In genomic region chr6:11386726-11387125, GRCh38 we compare ENCODE assay signal across 23 cellular contexts.
DNase-seq lines count a peak whose midpoint lies in the region; ATAC-seq and TF ChIP-seq lines count a peak whose summit lies in the region.
"Had no signal": no experiment of that assay in that cellular context is flagged by ENCODE, and none has a peak within 500 bp of the region (broad histone marks: within the 10 kb centered on the region; RNA-seq: fewer than 3 reads in every experiment).

No MANE protein-coding gene starts in this region.

- CTCF ChIA-PET in activated naive CD4-positive, alpha-beta T cell treated with anti-CD3 and anti-CD28 coated beads for 36 hours (lab: Charles Lee), result no interaction called here
- CTCF ChIA-PET in activated CD4-positive, alpha-beta memory T cell treated with anti-CD3 and anti-CD28 coated beads, Interleukin-2, amount 10 ng/mL, durations not matched to agents 7 days and 5 days (lab: Charles Lee), result interaction anchor here (1.0 kb wide), 1 partner anchor 38 kb away, joined by 3 read pairs; no protein-coding TSS in a partner anchor

- TF ChIP-seq CTCF in BE2C (IDR thresholded peaks at IDR 0.05; ENCODE audit: low read depth, low read length) (no peak), endodermal cell (conservative IDR thresholded peaks at IDR 0.05) (no peak)

- no peak overlapping the region for H3K9ac ChIP-seq in endodermal cell (ENCODE audit: extremely low read depth, low read length, poor library complexity, severe bottlenecking)

- H3K36me3 ChIP-seq in MG63 (no peaks in the 10 kb centered on the region), BE2C (no peaks in the 10 kb centered on the region), endodermal cell (ENCODE audit: control insufficient read depth, insufficient read depth, low read length) (no peaks in the 10 kb centered on the region)
- H3K36me3 ChIP-seq: SJCRH30, uterus had no signal

- intact Hi-C loops in activated naive CD4-positive, alpha-beta T cell treated with anti-CD3 and anti-CD28 coated beads for 36 hours (cut with micrococcal nuclease), result no loop called here

- peaks cover 22% of the 10 kb centered on the region for H3K4me1 Mint-ChIP-seq in activated naive CD4-positive, alpha-beta T cell treated with anti-CD3 and anti-CD28 coated beads for 36 hours (ENCODE audit: low read depth)
- peaks cover 22 to 35% (median 23%) of the 10 kb centered on the region in 3 donors for H3K4me1 Mint-ChIP-seq in IgD-negative memory B cell
- peaks cover 41% of the 10 kb centered on the region for H3K4me1 Mint-ChIP-seq in activated CD4-positive, alpha-beta memory T cell treated with anti-CD3 and anti-CD28 coated beads, Interleukin-2, amount 10 ng/mL, durations not matched to agents 7 days and 5 days
- peaks cover 24 to 30% of the 10 kb centered on the region in 2 donors for H3K4me1 Mint-ChIP-seq in stimulated activated naive B cell treated with anti-CD40 and anti-IgM and Interleukin-4, amounts not matched to agents 10 μg/mL and 1 μg/mL and 100 μg/mL, for 72 hours
- H3K4me1 Mint-ChIP-seq in endodermal cell, result peaks cover 29% of the 10 kb centered on the region
- H3K4me1 Mint-ChIP-seq: neural crest cell had no signal

- H3K4me1 ChIP-seq in BE2C (no peaks in the 10 kb centered on the region), endodermal cell (ENCODE audit: control insufficient read depth, insufficient read depth, low read length) (peaks cover 6% of the 10 kb centered on the region)
- H3K4me1 ChIP-seq: SJCRH30, uterus had no signal

- no peaks in the 10 kb centered on the region for H3K9me3 ChIP-seq in MG63
- no peaks in the 10 kb centered on the region for H3K9me3 ChIP-seq in BE2C
- H3K9me3 ChIP-seq in endodermal cell (ENCODE audit: control insufficient read depth, low read length), result peaks cover 8% of the 10 kb centered on the region
- H3K9me3 ChIP-seq: SJCRH30, uterus had no signal

- H3K27me3 ChIP-seq in MG63 (no peaks in the 10 kb centered on the region), BE2C (no peaks in the 10 kb centered on the region), endodermal cell (ENCODE audit: control insufficient read depth, insufficient read depth, low read length, poor library complexity, severe bottlenecking) (no peaks in the 10 kb centered on the region)
- H3K27me3 ChIP-seq: SJCRH30, uterus had no signal

- H3K4me3 ChIP-seq in MG63 (no peak overlapping the region), BE2C (ENCODE audit: low read depth, low read length) (no peak overlapping the region), endodermal cell (ENCODE audit: low read length) (no peak overlapping the region)
- H3K4me3 ChIP-seq: K562, SJCRH30, uterus had no signal

- peak overlapping the region; percentile 28 for H3K4me3 Mint-ChIP-seq in activated naive CD4-positive, alpha-beta T cell treated with anti-CD3 and anti-CD28 coated beads for 36 hours
- H3K4me3 Mint-ChIP-seq in IgD-negative memory B cell (peak overlapping the region in 2 of 4 donors; percentile 41 to 58), endodermal cell (no peak overlapping the region)
- H3K4me3 Mint-ChIP-seq in activated CD4-positive, alpha-beta memory T cell treated with anti-CD3 and anti-CD28 coated beads, Interleukin-2, amount 10 ng/mL, durations not matched to agents 7 days and 5 days, result peak overlapping the region; percentile 39
- peak overlapping the region; percentile 19 to 59 for H3K4me3 Mint-ChIP-seq in stimulated activated naive B cell treated with anti-CD40 and anti-IgM and Interleukin-4, amounts not matched to agents 10 μg/mL and 1 μg/mL and 100 μg/mL, for 72 hours
- H3K4me3 Mint-ChIP-seq: brain, neural crest cell had no signal

- no peak overlapping the region for H3K27ac ChIP-seq in endodermal cell (ENCODE audit: low read depth, low read length)
- H3K27ac ChIP-seq: SJCRH30 had no signal

- H3K36me3 Mint-ChIP-seq in activated naive CD4-positive, alpha-beta T cell treated with anti-CD3 and anti-CD28 coated beads for 36 hours (ENCODE audit: low read depth), result no peaks in the 10 kb centered on the region
- H3K36me3 Mint-ChIP-seq in IgD-negative memory B cell (no peaks in the 10 kb centered on the region), endodermal cell (ENCODE audit: low read depth) (no peaks in the 10 kb centered on the region)
- H3K36me3 Mint-ChIP-seq in activated CD4-positive, alpha-beta memory T cell treated with anti-CD3 and anti-CD28 coated beads, Interleukin-2, amount 10 ng/mL, durations not matched to agents 7 days and 5 days (ENCODE audit: low read depth), result peaks cover 9% of the 10 kb centered on the region
- peaks cover 0 to under 1% of the 10 kb centered on the region in 2 donors for H3K36me3 Mint-ChIP-seq in stimulated activated naive B cell treated with anti-CD40 and anti-IgM and Interleukin-4, amounts not matched to agents 10 μg/mL and 1 μg/mL and 100 μg/mL, for 72 hours
- H3K36me3 Mint-ChIP-seq: brain had no signal

- no peaks in the 10 kb centered on the region for H3K27me3 Mint-ChIP-seq in activated naive CD4-positive, alpha-beta T cell treated with anti-CD3 and anti-CD28 coated beads for 36 hours (ENCODE audit: low read depth)
- no peaks in the 10 kb centered on the region for H3K27me3 Mint-ChIP-seq in IgD-negative memory B cell
- H3K27me3 Mint-ChIP-seq in activated CD4-positive, alpha-beta memory T cell treated with anti-CD3 and anti-CD28 coated beads, Interleukin-2, amount 10 ng/mL, durations not matched to agents 7 days and 5 days, result no peaks in the 10 kb centered on the region
- H3K27me3 Mint-ChIP-seq in stimulated activated naive B cell treated with anti-CD40 and anti-IgM and Interleukin-4, amounts not matched to agents 10 μg/mL and 1 μg/mL and 100 μg/mL, for 72 hours, result no peaks in the 10 kb centered on the region
- no peaks in the 10 kb centered on the region for H3K27me3 Mint-ChIP-seq in endodermal cell (ENCODE audit: insufficient read depth)
- H3K27me3 Mint-ChIP-seq: brain had no signal

- POLR2A ChIA-PET in activated CD4-positive, alpha-beta memory T cell treated with anti-CD3 and anti-CD28 coated beads, Interleukin-2, amount 10 ng/mL, durations not matched to agents 7 days and 5 days (lab: Charles Lee), result interaction anchor here (0.8 to 8.8 kb wide), 2 partner anchors 20 to 28 kb away, joined by 3 to 101 read pairs; no protein-coding TSS in a partner anchor

- ATAC-seq in stimulated activated naive B cell treated with anti-CD40 and anti-IgM and Interleukin-4, amounts not matched to agents 10 μg/mL and 1 μg/mL and 100 μg/mL, for 72 hours (replicated peaks), result no peak
- ATAC-seq: esophagus mucosa, K562, left ventricle myocardium superior, Panc1 had no signal

- H3K27ac Mint-ChIP-seq in activated naive CD4-positive, alpha-beta T cell treated with anti-CD3 and anti-CD28 coated beads for 36 hours, result no peak overlapping the region
- H3K27ac Mint-ChIP-seq in IgD-negative memory B cell, result peak overlapping the region in 2 of 3 donors; percentile 7 to 12
- peak overlapping the region; percentile 77 for H3K27ac Mint-ChIP-seq in activated CD4-positive, alpha-beta memory T cell treated with anti-CD3 and anti-CD28 coated beads, Interleukin-2, amount 10 ng/mL, durations not matched to agents 7 days and 5 days
- H3K27ac Mint-ChIP-seq in stimulated activated naive B cell treated with anti-CD40 and anti-IgM and Interleukin-4, amounts not matched to agents 10 μg/mL and 1 μg/mL and 100 μg/mL, for 72 hours, result peak overlapping the region; percentile 37
- no peak overlapping the region for H3K27ac Mint-ChIP-seq in endodermal cell
- H3K27ac Mint-ChIP-seq: brain had no signal

- no peaks in the 10 kb centered on the region for H3K9me3 Mint-ChIP-seq in activated naive CD4-positive, alpha-beta T cell treated with anti-CD3 and anti-CD28 coated beads for 36 hours
- H3K9me3 Mint-ChIP-seq in IgD-negative memory B cell (no peaks in the 10 kb centered on the region), endodermal cell (no peaks in the 10 kb centered on the region)
- peaks cover 4% of the 10 kb centered on the region for H3K9me3 Mint-ChIP-seq in activated CD4-positive, alpha-beta memory T cell treated with anti-CD3 and anti-CD28 coated beads, Interleukin-2, amount 10 ng/mL, durations not matched to agents 7 days and 5 days
- no peaks in the 10 kb centered on the region for H3K9me3 Mint-ChIP-seq in stimulated activated naive B cell treated with anti-CD40 and anti-IgM and Interleukin-4, amounts not matched to agents 10 μg/mL and 1 μg/mL and 100 μg/mL, for 72 hours

- DNase-seq in activated naive CD4-positive, alpha-beta T cell treated with anti-CD3 and anti-CD28 coated beads for 36 hours, result no peak
- no peak for DNase-seq in activated naive CD4-positive, alpha-beta T cell treated with Interleukin-2 at 50 U/mL for 16 hours
- no peak for DNase-seq in activated CD4-positive, alpha-beta memory T cell treated with anti-CD3 and anti-CD28 coated beads, Interleukin-2, amount 10 ng/mL, durations not matched to agents 7 days and 5 days
- DNase-seq in stimulated activated naive B cell treated with anti-CD40 and anti-IgM and Interleukin-4, amounts not matched to agents 10 μg/mL and 1 μg/mL and 100 μg/mL, for 72 hours, result no peak
- DNase-seq in MG63 (no peak), BE2C (no peak), endodermal cell (no peak)
- DNase-seq: DND-41; effector memory CD4-positive, alpha-beta T cell; hippocampal formation; left ventricle myocardium superior; NCI-H1694; NCI-H774; posterior cingulate gyrus; SJCRH30; substantia nigra; uterus had no signal

- 41 to 88% methylated on average over 1 to 2 of the region's 2 CpGs for WGBS in endodermal cell (ENCODE audit: insufficient coverage in 1 of 2, insufficient read length in 1 of 2), 2 experiments

Comparison
In these comparisons a context has a peak if more than half of its experiments do, and no peak if none do; other contexts are left out.
1. H3K27ac Mint-ChIP-seq: peak in IgD-negative memory B cell (2 of 3), activated CD4-positive, alpha-beta memory T cell treated with anti-CD3 and anti-CD28 coated beads, Interleukin-2, amount 10 ng/mL, durations not matched to agents 7 days and 5 days (single experiment) and stimulated activated naive B cell treated with anti-CD40 and anti-IgM and Interleukin-4, amounts not matched to agents 10 μg/mL and 1 μg/mL and 100 μg/mL, for 72 hours (single experiment); none in activated naive CD4-positive, alpha-beta T cell treated with anti-CD3 and anti-CD28 coated beads for 36 hours (single experiment) and endodermal cell (single experiment).